Comparison of ENCODE assay signal across 1 cellular context in the genomic region with DNA sequence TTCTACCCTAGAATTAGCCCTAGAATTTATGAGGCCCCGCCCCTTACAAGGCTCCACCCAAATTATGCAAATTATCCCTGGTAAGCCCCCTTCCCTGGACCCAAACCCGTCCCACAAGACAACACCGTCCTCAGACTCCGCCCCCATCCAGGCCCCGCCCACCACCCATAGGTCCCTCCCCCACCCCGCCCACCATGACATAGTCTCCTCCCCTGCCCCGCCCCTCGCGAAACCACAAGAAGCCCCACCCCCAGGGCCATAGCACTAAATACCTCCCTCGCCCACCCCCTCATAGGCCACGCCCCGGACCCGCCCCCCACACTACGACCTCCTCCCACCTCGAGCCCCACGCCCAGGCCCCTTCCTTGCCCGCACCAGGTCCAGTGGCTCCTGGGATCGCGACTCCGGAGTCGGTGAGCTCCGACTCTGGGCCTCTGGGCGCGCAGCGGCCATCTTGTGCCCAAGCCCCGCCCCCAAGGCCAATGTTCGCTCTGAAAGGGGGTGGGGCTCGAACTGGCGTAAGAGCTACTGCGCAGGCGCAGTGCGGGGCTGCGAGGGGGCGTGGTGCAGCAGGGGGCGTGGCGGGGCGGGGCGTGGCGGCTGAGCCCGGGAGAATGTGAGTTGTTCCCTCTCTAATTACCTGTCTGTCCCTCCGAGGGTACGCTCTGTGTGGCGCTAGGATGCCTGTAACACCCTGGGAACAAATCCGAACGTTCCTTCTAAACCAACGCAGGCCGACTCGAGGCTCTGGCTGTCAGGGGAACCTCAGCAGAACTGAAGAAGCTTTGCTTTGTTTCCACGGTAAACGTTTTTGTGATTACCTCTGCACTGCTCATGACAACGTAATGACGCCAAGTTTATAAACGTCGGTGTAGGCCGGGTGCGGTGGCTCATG.
TF ChIP-seq lines count a peak whose summit lies in the region.

A gene with protein sequence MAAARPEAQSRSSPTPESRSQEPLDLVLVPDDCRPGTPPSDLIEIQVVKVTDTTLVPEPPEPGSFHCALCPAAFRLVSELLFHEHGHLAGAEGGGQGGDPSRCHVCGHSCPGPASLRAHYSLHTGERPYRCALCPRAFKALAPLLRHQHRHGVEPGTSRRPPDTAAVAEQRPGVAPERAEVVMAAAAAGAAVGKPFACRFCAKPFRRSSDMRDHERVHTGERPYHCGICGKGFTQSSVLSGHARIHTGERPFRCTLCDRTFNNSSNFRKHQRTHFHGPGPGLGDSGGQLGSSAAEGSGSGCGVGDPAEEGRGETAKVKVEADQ (minus strand): TSS at position 458 of the 895 bp plus-strand sequence. CDS start 5 bp downstream, at position 453.

TF ChIP-seq in GM12878, 131 proteins besides CTCF, POLR2A, EP300 and RAD21 (continued from another document and continues in another):
- TF ChIP-seq, protein P1, sequence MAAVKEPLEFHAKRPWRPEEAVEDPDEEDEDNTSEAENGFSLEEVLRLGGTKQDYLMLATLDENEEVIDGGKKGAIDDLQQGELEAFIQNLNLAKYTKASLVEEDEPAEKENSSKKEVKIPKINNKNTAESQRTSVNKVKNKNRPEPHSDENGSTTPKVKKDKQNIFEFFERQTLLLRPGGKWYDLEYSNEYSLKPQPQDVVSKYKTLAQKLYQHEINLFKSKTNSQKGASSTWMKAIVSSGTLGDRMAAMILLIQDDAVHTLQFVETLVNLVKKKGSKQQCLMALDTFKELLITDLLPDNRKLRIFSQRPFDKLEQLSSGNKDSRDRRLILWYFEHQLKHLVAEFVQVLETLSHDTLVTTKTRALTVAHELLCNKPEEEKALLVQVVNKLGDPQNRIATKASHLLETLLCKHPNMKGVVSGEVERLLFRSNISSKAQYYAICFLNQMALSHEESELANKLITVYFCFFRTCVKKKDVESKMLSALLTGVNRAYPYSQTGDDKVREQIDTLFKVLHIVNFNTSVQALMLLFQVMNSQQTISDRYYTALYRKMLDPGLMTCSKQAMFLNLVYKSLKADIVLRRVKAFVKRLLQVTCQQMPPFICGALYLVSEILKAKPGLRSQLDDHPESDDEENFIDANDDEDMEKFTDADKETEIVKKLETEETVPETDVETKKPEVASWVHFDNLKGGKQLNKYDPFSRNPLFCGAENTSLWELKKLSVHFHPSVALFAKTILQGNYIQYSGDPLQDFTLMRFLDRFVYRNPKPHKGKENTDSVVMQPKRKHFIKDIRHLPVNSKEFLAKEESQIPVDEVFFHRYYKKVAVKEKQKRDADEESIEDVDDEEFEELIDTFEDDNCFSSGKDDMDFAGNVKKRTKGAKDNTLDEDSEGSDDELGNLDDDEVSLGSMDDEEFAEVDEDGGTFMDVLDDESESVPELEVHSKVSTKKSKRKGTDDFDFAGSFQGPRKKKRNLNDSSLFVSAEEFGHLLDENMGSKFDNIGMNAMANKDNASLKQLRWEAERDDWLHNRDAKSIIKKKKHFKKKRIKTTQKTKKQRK (IDR thresholded peaks at IDR 0.05; ENCODE audit: low read depth, low read length), result no peak
- no peak for TF ChIP-seq BCL11A (IDR thresholded peaks at IDR 0.05; ENCODE audit: low read depth, low read length)
- TF ChIP-seq FOS (IDR thresholded peaks at IDR 0.05; ENCODE audit: borderline replicate concordance, extremely low read depth, insufficient read length), result no peak
- TF ChIP-seq ZNF24 (IDR thresholded peaks at IDR 0.05), result no peak
- TF ChIP-seq, protein P2, sequence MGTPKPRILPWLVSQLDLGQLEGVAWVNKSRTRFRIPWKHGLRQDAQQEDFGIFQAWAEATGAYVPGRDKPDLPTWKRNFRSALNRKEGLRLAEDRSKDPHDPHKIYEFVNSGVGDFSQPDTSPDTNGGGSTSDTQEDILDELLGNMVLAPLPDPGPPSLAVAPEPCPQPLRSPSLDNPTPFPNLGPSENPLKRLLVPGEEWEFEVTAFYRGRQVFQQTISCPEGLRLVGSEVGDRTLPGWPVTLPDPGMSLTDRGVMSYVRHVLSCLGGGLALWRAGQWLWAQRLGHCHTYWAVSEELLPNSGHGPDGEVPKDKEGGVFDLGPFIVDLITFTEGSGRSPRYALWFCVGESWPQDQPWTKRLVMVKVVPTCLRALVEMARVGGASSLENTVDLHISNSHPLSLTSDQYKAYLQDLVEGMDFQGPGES (IDR thresholded peaks at IDR 0.05), result no peak
- TF ChIP-seq MEF2B (IDR thresholded peaks at IDR 0.05; ENCODE audit: partially characterized antibody, poor library complexity, severe bottlenecking), result no peak
- no peak for TF ChIP-seq ZNF274 (IDR thresholded peaks at IDR 0.05; ENCODE audit: insufficient read depth, insufficient read length)
- no peak for TF ChIP-seq SREBF2 (IDR thresholded peaks at IDR 0.05; ENCODE audit: low read length)
- no peak for TF ChIP-seq NR2C2 (IDR thresholded peaks at IDR 0.05; ENCODE audit: borderline replicate concordance, control insufficient read depth, insufficient read length, low read depth)
- TF ChIP-seq, protein P3, sequence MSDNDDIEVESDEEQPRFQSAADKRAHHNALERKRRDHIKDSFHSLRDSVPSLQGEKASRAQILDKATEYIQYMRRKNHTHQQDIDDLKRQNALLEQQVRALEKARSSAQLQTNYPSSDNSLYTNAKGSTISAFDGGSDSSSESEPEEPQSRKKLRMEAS (IDR thresholded peaks at IDR 0.05; ENCODE audit: low read depth, low read length), result no peak
- TF ChIP-seq SP1 (IDR thresholded peaks at IDR 0.05; ENCODE audit: low read depth, low read length), result no peak
- TF ChIP-seq ZNF207 (IDR thresholded peaks at IDR 0.05; ENCODE audit: borderline replicate concordance), result no peak
- TF ChIP-seq TBL1XR1 (IDR thresholded peaks at IDR 0.05; ENCODE audit: low read depth, low read length), result no peak
- no peak for TF ChIP-seq CHD4 (IDR thresholded peaks at IDR 0.05)
- TF ChIP-seq, protein P4, sequence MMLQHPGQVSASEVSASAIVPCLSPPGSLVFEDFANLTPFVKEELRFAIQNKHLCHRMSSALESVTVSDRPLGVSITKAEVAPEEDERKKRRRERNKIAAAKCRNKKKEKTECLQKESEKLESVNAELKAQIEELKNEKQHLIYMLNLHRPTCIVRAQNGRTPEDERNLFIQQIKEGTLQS (IDR thresholded peaks at IDR 0.05; ENCODE audit: borderline replicate concordance, extremely low read depth, low read depth, low read length), result no peak
- TF ChIP-seq HDAC6 (IDR thresholded peaks at IDR 0.05; ENCODE audit: unreplicated experiment), result no peak
- TF ChIP-seq, protein P5, sequence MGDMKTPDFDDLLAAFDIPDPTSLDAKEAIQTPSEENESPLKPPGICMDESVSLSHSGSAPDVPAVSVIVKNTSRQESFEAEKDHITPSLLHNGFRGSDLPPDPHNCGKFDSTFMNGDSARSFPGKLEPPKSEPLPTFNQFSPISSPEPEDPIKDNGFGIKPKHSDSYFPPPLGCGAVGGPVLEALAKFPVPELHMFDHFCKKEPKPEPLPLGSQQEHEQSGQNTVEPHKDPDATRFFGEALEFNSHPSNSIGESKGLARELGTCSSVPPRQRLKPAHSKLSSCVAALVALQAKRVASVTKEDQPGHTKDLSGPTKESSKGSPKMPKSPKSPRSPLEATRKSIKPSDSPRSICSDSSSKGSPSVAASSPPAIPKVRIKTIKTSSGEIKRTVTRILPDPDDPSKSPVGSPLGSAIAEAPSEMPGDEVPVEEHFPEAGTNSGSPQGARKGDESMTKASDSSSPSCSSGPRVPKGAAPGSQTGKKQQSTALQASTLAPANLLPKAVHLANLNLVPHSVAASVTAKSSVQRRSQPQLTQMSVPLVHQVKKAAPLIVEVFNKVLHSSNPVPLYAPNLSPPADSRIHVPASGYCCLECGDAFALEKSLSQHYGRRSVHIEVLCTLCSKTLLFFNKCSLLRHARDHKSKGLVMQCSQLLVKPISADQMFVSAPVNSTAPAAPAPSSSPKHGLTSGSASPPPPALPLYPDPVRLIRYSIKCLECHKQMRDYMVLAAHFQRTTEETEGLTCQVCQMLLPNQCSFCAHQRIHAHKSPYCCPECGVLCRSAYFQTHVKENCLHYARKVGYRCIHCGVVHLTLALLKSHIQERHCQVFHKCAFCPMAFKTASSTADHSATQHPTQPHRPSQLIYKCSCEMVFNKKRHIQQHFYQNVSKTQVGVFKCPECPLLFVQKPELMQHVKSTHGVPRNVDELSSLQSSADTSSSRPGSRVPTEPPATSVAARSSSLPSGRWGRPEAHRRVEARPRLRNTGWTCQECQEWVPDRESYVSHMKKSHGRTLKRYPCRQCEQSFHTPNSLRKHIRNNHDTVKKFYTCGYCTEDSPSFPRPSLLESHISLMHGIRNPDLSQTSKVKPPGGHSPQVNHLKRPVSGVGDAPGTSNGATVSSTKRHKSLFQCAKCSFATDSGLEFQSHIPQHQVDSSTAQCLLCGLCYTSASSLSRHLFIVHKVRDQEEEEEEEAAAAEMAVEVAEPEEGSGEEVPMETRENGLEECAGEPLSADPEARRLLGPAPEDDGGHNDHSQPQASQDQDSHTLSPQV (IDR thresholded peaks at IDR 0.05), result no peak
- TF ChIP-seq, protein P6, sequence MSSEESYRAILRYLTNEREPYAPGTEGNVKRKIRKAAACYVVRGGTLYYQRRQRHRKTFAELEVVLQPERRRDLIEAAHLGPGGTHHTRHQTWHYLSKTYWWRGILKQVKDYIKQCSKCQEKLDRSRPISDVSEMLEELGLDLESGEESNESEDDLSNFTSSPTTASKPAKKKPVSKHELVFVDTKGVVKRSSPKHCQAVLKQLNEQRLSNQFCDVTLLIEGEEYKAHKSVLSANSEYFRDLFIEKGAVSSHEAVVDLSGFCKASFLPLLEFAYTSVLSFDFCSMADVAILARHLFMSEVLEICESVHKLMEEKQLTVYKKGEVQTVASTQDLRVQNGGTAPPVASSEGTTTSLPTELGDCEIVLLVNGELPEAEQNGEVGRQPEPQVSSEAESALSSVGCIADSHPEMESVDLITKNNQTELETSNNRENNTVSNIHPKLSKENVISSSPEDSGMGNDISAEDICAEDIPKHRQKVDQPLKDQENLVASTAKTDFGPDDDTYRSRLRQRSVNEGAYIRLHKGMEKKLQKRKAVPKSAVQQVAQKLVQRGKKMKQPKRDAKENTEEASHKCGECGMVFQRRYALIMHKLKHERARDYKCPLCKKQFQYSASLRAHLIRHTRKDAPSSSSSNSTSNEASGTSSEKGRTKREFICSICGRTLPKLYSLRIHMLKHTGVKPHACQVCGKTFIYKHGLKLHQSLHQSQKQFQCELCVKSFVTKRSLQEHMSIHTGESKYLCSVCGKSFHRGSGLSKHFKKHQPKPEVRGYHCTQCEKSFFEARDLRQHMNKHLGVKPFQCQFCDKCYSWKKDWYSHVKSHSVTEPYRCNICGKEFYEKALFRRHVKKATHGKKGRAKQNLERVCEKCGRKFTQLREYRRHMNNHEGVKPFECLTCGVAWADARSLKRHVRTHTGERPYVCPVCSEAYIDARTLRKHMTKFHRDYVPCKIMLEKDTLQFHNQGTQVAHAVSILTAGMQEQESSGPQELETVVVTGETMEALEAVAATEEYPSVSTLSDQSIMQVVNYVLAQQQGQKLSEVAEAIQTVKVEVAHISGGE (CRISPR knock-in tag; IDR thresholded peaks at IDR 0.05), result no peak
- TF ChIP-seq, protein P7, sequence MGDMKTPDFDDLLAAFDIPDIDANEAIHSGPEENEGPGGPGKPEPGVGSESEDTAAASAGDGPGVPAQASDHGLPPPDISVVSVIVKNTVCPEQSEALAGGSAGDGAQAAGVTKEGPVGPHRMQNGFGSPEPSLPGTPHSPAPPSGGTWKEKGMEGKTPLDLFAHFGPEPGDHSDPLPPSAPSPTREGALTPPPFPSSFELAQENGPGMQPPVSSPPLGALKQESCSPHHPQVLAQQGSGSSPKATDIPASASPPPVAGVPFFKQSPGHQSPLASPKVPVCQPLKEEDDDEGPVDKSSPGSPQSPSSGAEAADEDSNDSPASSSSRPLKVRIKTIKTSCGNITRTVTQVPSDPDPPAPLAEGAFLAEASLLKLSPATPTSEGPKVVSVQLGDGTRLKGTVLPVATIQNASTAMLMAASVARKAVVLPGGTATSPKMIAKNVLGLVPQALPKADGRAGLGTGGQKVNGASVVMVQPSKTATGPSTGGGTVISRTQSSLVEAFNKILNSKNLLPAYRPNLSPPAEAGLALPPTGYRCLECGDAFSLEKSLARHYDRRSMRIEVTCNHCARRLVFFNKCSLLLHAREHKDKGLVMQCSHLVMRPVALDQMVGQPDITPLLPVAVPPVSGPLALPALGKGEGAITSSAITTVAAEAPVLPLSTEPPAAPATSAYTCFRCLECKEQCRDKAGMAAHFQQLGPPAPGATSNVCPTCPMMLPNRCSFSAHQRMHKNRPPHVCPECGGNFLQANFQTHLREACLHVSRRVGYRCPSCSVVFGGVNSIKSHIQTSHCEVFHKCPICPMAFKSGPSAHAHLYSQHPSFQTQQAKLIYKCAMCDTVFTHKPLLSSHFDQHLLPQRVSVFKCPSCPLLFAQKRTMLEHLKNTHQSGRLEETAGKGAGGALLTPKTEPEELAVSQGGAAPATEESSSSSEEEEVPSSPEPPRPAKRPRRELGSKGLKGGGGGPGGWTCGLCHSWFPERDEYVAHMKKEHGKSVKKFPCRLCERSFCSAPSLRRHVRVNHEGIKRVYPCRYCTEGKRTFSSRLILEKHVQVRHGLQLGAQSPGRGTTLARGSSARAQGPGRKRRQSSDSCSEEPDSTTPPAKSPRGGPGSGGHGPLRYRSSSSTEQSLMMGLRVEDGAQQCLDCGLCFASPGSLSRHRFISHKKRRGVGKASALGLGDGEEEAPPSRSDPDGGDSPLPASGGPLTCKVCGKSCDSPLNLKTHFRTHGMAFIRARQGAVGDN (IDR thresholded peaks at IDR 0.05), result no peak
- no peak for TF ChIP-seq IKZF2 (IDR thresholded peaks at IDR 0.05)
- no peak for TF ChIP-seq EZH2 (IDR thresholded peaks at IDR 0.05; ENCODE audit: borderline replicate concordance, control insufficient read depth, low read depth, low read length)
- no peak for TF ChIP-seq ZSCAN29 (IDR thresholded peaks at IDR 0.05)
- TF ChIP-seq BACH1 (IDR thresholded peaks at IDR 0.05; ENCODE audit: borderline replicate concordance), result no peak
- TF ChIP-seq NFYA (IDR thresholded peaks at IDR 0.05; ENCODE audit: borderline replicate concordance, low read depth, low read length), result no peak
- no peak for TF ChIP-seq SIX5 (IDR thresholded peaks at IDR 0.05; ENCODE audit: low read depth, low read length, severe bottlenecking)
- TF ChIP-seq ETV6 (conservative IDR thresholded peaks at IDR 0.05 in 1 of 2, IDR thresholded peaks at IDR 0.05 in 1 of 2; ENCODE audit: borderline replicate concordance in 1 of 2, low read depth in 1 of 2), result no peak
- TF ChIP-seq SPI1 (IDR thresholded peaks at IDR 0.05; ENCODE audit: borderline replicate concordance, insufficient read depth, low read depth, low read length), result no peak
- TF ChIP-seq BRCA1 (IDR thresholded peaks at IDR 0.05; ENCODE audit: low read depth, low read length), result no peak
- no peak for TF ChIP-seq KLF5 (IDR thresholded peaks at IDR 0.05; ENCODE audit: partially characterized antibody)
- TF ChIP-seq, protein P8, sequence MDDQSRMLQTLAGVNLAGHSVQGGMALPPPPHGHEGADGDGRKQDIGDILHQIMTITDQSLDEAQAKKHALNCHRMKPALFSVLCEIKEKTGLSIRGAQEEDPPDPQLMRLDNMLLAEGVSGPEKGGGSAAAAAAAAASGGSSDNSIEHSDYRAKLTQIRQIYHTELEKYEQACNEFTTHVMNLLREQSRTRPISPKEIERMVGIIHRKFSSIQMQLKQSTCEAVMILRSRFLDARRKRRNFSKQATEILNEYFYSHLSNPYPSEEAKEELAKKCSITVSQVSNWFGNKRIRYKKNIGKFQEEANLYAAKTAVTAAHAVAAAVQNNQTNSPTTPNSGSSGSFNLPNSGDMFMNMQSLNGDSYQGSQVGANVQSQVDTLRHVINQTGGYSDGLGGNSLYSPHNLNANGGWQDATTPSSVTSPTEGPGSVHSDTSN (IDR thresholded peaks at IDR 0.05; ENCODE audit: insufficient replicate concordance, low read depth, low read length), result no peak
- TF ChIP-seq RAD51 (IDR thresholded peaks at IDR 0.05), result no peak
